Comparison of ENCODE assay signal across 8 cellular contexts in the genomic region with DNA sequence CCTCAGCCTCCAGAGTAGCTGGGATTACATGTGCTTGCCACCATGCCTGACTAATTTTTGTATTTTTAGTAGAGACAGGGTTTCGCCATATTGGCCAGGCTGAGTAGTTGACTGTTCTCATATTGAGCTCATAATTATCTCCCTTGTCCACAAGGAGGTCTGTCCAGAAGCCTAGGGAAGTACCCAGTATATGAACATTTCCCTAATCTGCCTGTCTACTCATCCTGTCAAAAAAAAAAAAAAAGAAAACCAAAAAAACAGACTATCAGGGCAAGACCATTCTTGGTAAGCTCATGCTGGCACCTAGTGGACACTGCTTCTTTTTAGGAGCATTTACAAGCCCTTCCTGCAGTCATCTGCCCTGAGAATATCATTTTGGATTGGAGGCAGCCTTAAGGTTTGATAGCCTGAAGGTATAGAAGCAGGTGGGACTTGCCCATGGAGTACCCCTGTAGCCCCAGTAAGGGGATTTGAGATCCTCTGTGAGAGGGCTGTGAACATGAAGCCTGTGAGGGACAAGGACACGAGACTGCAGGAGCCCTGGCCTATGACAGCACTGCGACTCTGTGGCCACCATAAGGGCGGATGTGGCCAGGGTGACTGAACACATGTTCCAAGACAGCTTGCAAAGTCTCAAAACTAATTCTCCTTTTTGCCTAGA. TPM values are rescaled to one million over a fixed set of nuclear protein-coding genes. Genes with fewer than 3 reads are reported as not detected.
A peak's percentile ranks its signal among the peaks of the same experiment; 100 is the strongest.
DNase-seq lines count a peak whose midpoint lies in the region; ATAC-seq and TF ChIP-seq lines count a peak whose summit lies in the region.

No MANE protein-coding gene starts in this region.

- TF ChIP-seq CTCF in Caco-2 (IDR thresholded peaks at IDR 0.05; ENCODE audit: insufficient read depth in 1 of 2, low read depth in 1 of 2, low read length in 1 of 2, severe bottlenecking in 1 of 2, unreplicated experiment in 1 of 2) (peak; percentile 51 to 54), gastroesophageal sphincter (IDR thresholded peaks at IDR 0.05) (peak in 1 of 4 experiments; percentile 27), psoas muscle (IDR thresholded peaks at IDR 0.05) (peak; percentile 11)

- no peaks in the 10 kb centered on the region for H3K36me3 Mint-ChIP-seq in Caco-2 (ENCODE audit: insufficient read depth, unreplicated experiment)
- no peaks in the 10 kb centered on the region for H3K36me3 Mint-ChIP-seq in activated T-cell treated with anti-CD3 and anti-CD28 coated beads, Interleukin-2, amount 50 U/mL, for 24 hours (ENCODE audit: low read depth)

- no peak overlapping the region for H3K4me3 Mint-ChIP-seq in Caco-2 (ENCODE audit: unreplicated experiment)
- no peak overlapping the region for H3K4me3 Mint-ChIP-seq in activated T-cell treated with anti-CD3 and anti-CD28 coated beads, Interleukin-2, amount 50 U/mL, for 24 hours

- BruUV-seq in Caco-2 (replicated peaks; lab: Mats Ljungman, UMichigan) = no TSS peak

- ATAC-seq in GM19324 (IDR thresholded peaks at IDR 0.05; ENCODE audit: low FRiP score, unreplicated experiment) (peak; percentile 64), HG03342 (IDR thresholded peaks at IDR 0.05; ENCODE audit: unreplicated experiment) (peak; percentile 51), gastroesophageal sphincter (peak; percentile 45), psoas muscle (peak in 3 of 4 donors; percentile 32 to 51 (median 49))

- POLR2A ChIA-PET in Caco-2 (lab: Charles Lee) = no interaction called here

- H3K4me1 Mint-ChIP-seq in Caco-2 (ENCODE audit: low read depth, unreplicated experiment) = no peaks in the 10 kb centered on the region
- peaks cover 53% of the 10 kb centered on the region for H3K4me1 Mint-ChIP-seq in activated T-cell treated with anti-CD3 and anti-CD28 coated beads, Interleukin-2, amount 50 U/mL, for 24 hours (ENCODE audit: low read depth)

- H3K36me3 ChIP-seq in Caco-2 (ENCODE audit: control insufficient read depth, insufficient read depth, low read length) = no peaks in the 10 kb centered on the region
- H3K36me3 ChIP-seq in gastroesophageal sphincter = no peaks in the 10 kb centered on the region
- no peaks in the 10 kb centered on the region for H3K36me3 ChIP-seq in psoas muscle (ENCODE audit: insufficient read depth in 1 of 2, low read depth in 1 of 2)

- no peak for TF ChIP-seq EP300 in gastroesophageal sphincter (IDR thresholded peaks at IDR 0.05)

- 75 to 83% methylated on average over 2 to 4 of the region's 4 CpGs for WGBS in gastroesophageal sphincter (ENCODE audit: low coverage in 1 of 2), 2 donors
- WGBS in psoas muscle, 3 donors = 83 to 89% (median 85%) methylated on average over 4 of the region's 4 CpGs

- no peak overlapping the region for H3K27ac Mint-ChIP-seq in Caco-2 (ENCODE audit: unreplicated experiment)
- peak overlapping the region; percentile 50 for H3K27ac Mint-ChIP-seq in activated T-cell treated with anti-CD3 and anti-CD28 coated beads, Interleukin-2, amount 50 U/mL, for 24 hours

- H3K4me1 ChIP-seq in Caco-2 = no peaks in the 10 kb centered on the region
- H3K4me1 ChIP-seq in gastroesophageal sphincter = peaks cover 0 to 7% (median 0%) of the 10 kb centered on the region in 3 donors
- H3K4me1 ChIP-seq in psoas muscle = no peaks in the 10 kb centered on the region

- no peaks in the 10 kb centered on the region for H3K9me3 Mint-ChIP-seq in Caco-2 (ENCODE audit: unreplicated experiment)
- H3K9me3 Mint-ChIP-seq in activated T-cell treated with anti-CD3 and anti-CD28 coated beads, Interleukin-2, amount 50 U/mL, for 24 hours = no peaks in the 10 kb centered on the region

- H3K9me3 ChIP-seq in Caco-2 = no peaks in the 10 kb centered on the region
- H3K9me3 ChIP-seq in gastroesophageal sphincter = no peaks in the 10 kb centered on the region
- H3K9me3 ChIP-seq in psoas muscle = no peaks in the 10 kb centered on the region

- peak overlapping the region in 1 of 4 donors; percentile 19 for H3K27ac ChIP-seq in gastroesophageal sphincter
- H3K27ac ChIP-seq in psoas muscle = no peak overlapping the region

- intact Hi-C loops in Caco-2 (cut with micrococcal nuclease; ENCODE audit: unreplicated experiment) = no loop called here
- intact Hi-C loops in psoas muscle (cut with DNase I) = no loop called here

- H3K27me3 ChIP-seq in Caco-2 (replicated peaks; ENCODE audit: control insufficient read depth, insufficient read depth, low read length) = no peaks in the 10 kb centered on the region
- peaks cover 27% of the 10 kb centered on the region for H3K27me3 ChIP-seq in gastroesophageal sphincter
- H3K27me3 ChIP-seq in psoas muscle (ENCODE audit: insufficient read depth in 3 of 3, low read length in 2 of 3) = no peaks in the 10 kb centered on the region

- CTCF ChIA-PET in Caco-2 (lab: Charles Lee) = interaction anchor here (0.5 to 1.2 kb wide), 10 partner anchors 11 to 353 kb away, joined by 3 to 5 read pairs (median 3); a partner anchor contains a TSS

- TF ChIP-seq POLR2A in gastroesophageal sphincter (IDR thresholded peaks at IDR 0.05) = no peak

- no peak overlapping the region for H3K4me3 ChIP-seq in Caco-2 (ENCODE audit: low read depth, low read length)
- no peak overlapping the region for H3K4me3 ChIP-seq in gastroesophageal sphincter
- H3K4me3 ChIP-seq in psoas muscle = no peak overlapping the region

- H3K27me3 Mint-ChIP-seq in Caco-2 (ENCODE audit: insufficient read depth, unreplicated experiment) = peaks cover 4% of the 10 kb centered on the region
- H3K27me3 Mint-ChIP-seq in activated T-cell treated with anti-CD3 and anti-CD28 coated beads, Interleukin-2, amount 50 U/mL, for 24 hours = no peaks in the 10 kb centered on the region

- DNase-seq in Caco-2 (peak; percentile 45 to 54), NOMO-1 treated with dmso at 0.1 percent for 144 hours (lab: John Stamatoyannopoulos, UW; ENCODE audit: unreplicated experiment) (peak; percentile 87), psoas muscle (peak; percentile 31 to 52), iPS-NIHi11 (ENCODE audit: low spot score) (no peak)
- DNase-seq in activated T-cell treated with anti-CD3 and anti-CD28 coated beads, Interleukin-2, amount 50 U/mL, for 24 hours = peak; percentile 63

RNA-seq across cellular contexts. Expression of a gene that starts 10.8 kb away (rescaled TPM):
- total RNA-seq in Caco-2 (2022) = 51.2 and 54.9 TPM in 2 replicates
- 10 to 100 TPM; 16.8 to 31.8 (median 24.7) TPM for total RNA-seq in gastroesophageal sphincter
- total RNA-seq in psoas muscle = 10 to 100 TPM in 1 of 4 donors, 1 to 10 TPM in 3; 4.4 to 10.9 (median 5.6) TPM
- polyA plus RNA-seq in psoas muscle = 10 to 100 TPM in 2 of 3 donors, 1 to 10 TPM in 1; 9.9 to 15.3 (median 10.6) TPM

RNA-seq across cellular contexts. Expression of a gene that starts 17.4 kb away (rescaled TPM):
- total RNA-seq in Caco-2 (2022) (0.29 and 0.30 TPM in 2 replicates), gastroesophageal sphincter (under 1 TPM in 3 of 4 donors, not detected in 1; 0.15 to 0.81 (median 0.23) TPM), psoas muscle (under 1 TPM; 0.13 to 0.58 (median 0.29) TPM)
- polyA plus RNA-seq in psoas muscle = under 1 TPM in 2 of 3 donors, not detected in 1; 0.06 to 0.25 TPM

RNA-seq across cellular contexts. Expression of a gene that starts 27.4 kb away (rescaled TPM):
- total RNA-seq in Caco-2 (2022) (14.5 and 16.4 TPM in 2 replicates), gastroesophageal sphincter (10 to 100 TPM; 28.6 to 32.4 (median 29.7) TPM), psoas muscle (10 to 100 TPM; 11.0 to 17.1 (median 13.8) TPM)
- 10 to 100 TPM in 1 of 3 donors, 1 to 10 TPM in 2; 6.4 to 10.6 (median 8.6) TPM for polyA plus RNA-seq in psoas muscle

RNA-seq across cellular contexts. Expression of a gene that starts 31.7 kb away (rescaled TPM):
- total RNA-seq in Caco-2 (2022) (not detected in 2 replicates), gastroesophageal sphincter (not detected), psoas muscle (under 1 TPM in 3 of 4 donors, not detected in 1; 0.36 to 0.90 (median 0.49) TPM)
- polyA plus RNA-seq in psoas muscle = under 1 TPM in 2 of 3 donors, not detected in 1; 0.10 to 0.17 TPM
